22 cellular contexts compared by ENCODE assay signal in the genomic region with DNA sequence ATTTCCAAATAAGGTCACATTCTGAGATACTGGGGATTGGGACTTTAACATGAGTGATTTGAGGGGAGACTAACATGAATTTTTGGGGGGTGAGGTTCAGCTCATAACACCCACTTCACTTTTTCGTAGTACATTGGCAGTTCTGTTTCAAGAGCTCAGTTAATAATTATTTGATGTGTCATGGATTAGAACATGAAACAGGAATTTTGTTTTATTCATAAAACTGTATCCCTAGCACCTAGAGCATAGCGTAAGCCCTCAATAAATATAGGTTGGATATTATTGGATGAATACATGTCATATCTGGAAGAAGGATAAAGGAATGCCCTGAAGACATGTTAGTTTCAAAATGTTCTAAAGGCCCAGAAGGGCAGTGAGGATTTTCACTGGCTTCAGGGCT.
A peak's percentile ranks its signal among the peaks of the same experiment; 100 is the strongest.
DNase-seq lines count a peak whose midpoint lies in the region; ATAC-seq, FAIRE-seq and TF ChIP-seq lines count a peak whose summit lies in the region.
"Had no signal": no experiment of that assay in that cellular context is flagged by ENCODE, and none has a peak within 500 bp of the region (broad histone marks: within the 10 kb centered on the region; RNA-seq: fewer than 3 reads in every experiment).

No MANE protein-coding gene starts in this region.

- no peaks in the 10 kb centered on the region for H3K9me3 Mint-ChIP-seq in GM23338
- H3K9me3 Mint-ChIP-seq in activated CD8-positive, alpha-beta T cell treated with anti-CD3 and anti-CD28 coated beads, Interleukin-2, amount 10 ng/mL, durations not matched to agents 7 days and 5 days (ENCODE audit: insufficient read depth): no peaks in the 10 kb centered on the region
- H3K9me3 Mint-ChIP-seq: dendritic cell treated with granulocyte-macrophage colony-stimulating factor and Interleukin-4, amounts not matched to agents 40 ng/mL and 50 ng/mL, for 4 days had no signal

- H4K20me1 ChIP-seq in GM23338 (replicated peaks; ENCODE audit: insufficient read depth) (no peaks in the 10 kb centered on the region), keratinocyte (ENCODE audit: control insufficient read depth, extremely low read depth, insufficient read depth, low read length) (no peaks in the 10 kb centered on the region)

- H3K4me1 Mint-ChIP-seq in GM23338: peaks cover 30% of the 10 kb centered on the region
- H3K4me1 Mint-ChIP-seq in activated CD8-positive, alpha-beta T cell treated with anti-CD3 and anti-CD28 coated beads, Interleukin-2, amount 10 ng/mL, durations not matched to agents 7 days and 5 days (ENCODE audit: low read depth): peaks cover 53% of the 10 kb centered on the region
- H3K4me1 Mint-ChIP-seq: B cell had no signal

- no peak for ATAC-seq in GM23338
- no peak for ATAC-seq in activated CD8-positive, alpha-beta T cell treated with anti-CD3 and anti-CD28 coated beads, Interleukin-2, amount 10 ng/mL, durations not matched to agents 7 days and 5 days
- ATAC-seq in HG02759 (IDR thresholded peaks at IDR 0.05; ENCODE audit: unreplicated experiment): no peak
- ATAC-seq: esophagus mucosa had no signal

- DNase-seq in AG04450 (ENCODE audit: low read depth, low spot score): no peak
- no peak for DNase-seq in GM23338 (ENCODE audit: low spot score)
- no peak for DNase-seq in activated CD8-positive, alpha-beta T cell treated with anti-CD3 and anti-CD28 coated beads, Interleukin-2, amount 10 ng/mL, durations not matched to agents 7 days and 5 days
- no peak for DNase-seq in keratinocyte (ENCODE audit: low read depth, low spot score)
- no peak for DNase-seq in posterior vena cava (ENCODE audit: low spot score)
- no peak for DNase-seq in AG20443 (ENCODE audit: low spot score)
- no peak for DNase-seq in NCI-H1092 treated with DMSO at 0.1 percent for 48 hours (lab: John Stamatoyannopoulos, UW)
- DNase-seq: activated CD4-positive, alpha-beta T cell treated with anti-CD3 and anti-CD28 coated beads, Interleukin-2, amount 50 U/mL, for 4 hours; DMS 273 treated with DMSO at 0.1 percent for 48 hours; head of caudate nucleus; MM.1S; NCI-H1930; NCI-H524; stimulated activated CD4-positive, alpha-beta T cell treated with anti-CD3 and anti-CD28 coated beads, Interleukin-1b, Interleukin-23, amount 100 ng/mL, for 48 hours had no signal

- H3K4me3 Mint-ChIP-seq in GM23338: no peak overlapping the region
- H3K4me3 Mint-ChIP-seq in activated CD8-positive, alpha-beta T cell treated with anti-CD3 and anti-CD28 coated beads, Interleukin-2, amount 10 ng/mL, durations not matched to agents 7 days and 5 days: no peak overlapping the region
- H3K4me3 Mint-ChIP-seq: B cell; dendritic cell treated with granulocyte-macrophage colony-stimulating factor and Interleukin-4, amounts not matched to agents 40 ng/mL and 50 ng/mL, for 4 days; neural progenitor cell had no signal

- no peaks in the 10 kb centered on the region for H3K36me3 Mint-ChIP-seq in GM23338 (ENCODE audit: low read depth)
- H3K36me3 Mint-ChIP-seq in activated CD8-positive, alpha-beta T cell treated with anti-CD3 and anti-CD28 coated beads, Interleukin-2, amount 10 ng/mL, durations not matched to agents 7 days and 5 days (ENCODE audit: low read depth): peaks cover 25% of the 10 kb centered on the region

- H3K27me3 ChIP-seq in AG04450 (ENCODE audit: control insufficient read depth, insufficient read depth, low read length) (no peaks in the 10 kb centered on the region), GM23338 (ENCODE audit: insufficient read depth) (no peaks in the 10 kb centered on the region), keratinocyte (ENCODE audit: control insufficient read depth, extremely low read depth, insufficient read depth, low read length) (no peaks in the 10 kb centered on the region)
- H3K27me3 ChIP-seq: ascending aorta, neural progenitor cell, right atrium auricular region, suprapubic skin had no signal

- FAIRE-seq in keratinocyte (lab: Jason Lieb, UNC): no peak

- peak overlapping the region; percentile 33 for H3K27ac ChIP-seq in AG04450 (ENCODE audit: low read depth, low read length)
- H3K27ac ChIP-seq in GM23338 (ENCODE audit: low read depth): 0 out of 2 replicates have a peak overlapping the region, but pooled peaks have one; percentile 1
- peak overlapping the region; percentile 40 for H3K27ac ChIP-seq in keratinocyte (ENCODE audit: control insufficient read depth, insufficient read depth, low read length)
- H3K27ac ChIP-seq: ascending aorta, neural progenitor cell, right atrium auricular region, suprapubic skin had no signal

- H3K4me1 ChIP-seq in GM23338 (ENCODE audit: insufficient read depth) (0 out of 2 replicates have a peak, but pooled peaks cover 3% of the 10 kb centered on the region), keratinocyte (ENCODE audit: control insufficient read depth, extremely low read depth, insufficient read depth, low read length) (peaks cover 36% of the 10 kb centered on the region)
- H3K4me1 ChIP-seq: ascending aorta, suprapubic skin had no signal

- H3K9me1 ChIP-seq in keratinocyte (ENCODE audit: control insufficient read depth, extremely low read depth, insufficient read depth, low read length): no peaks in the 10 kb centered on the region

- no peak overlapping the region for H2AFZ ChIP-seq in GM23338
- H2AFZ ChIP-seq in keratinocyte (ENCODE audit: control insufficient read depth, low read length): no peak overlapping the region
- H2AFZ ChIP-seq: neural progenitor cell had no signal

- TF ChIP-seq CTCF in AG04450 (IDR thresholded peaks at IDR 0.05; ENCODE audit: low read depth, low read length): no peak
- no peak for TF ChIP-seq CTCF in GM23338 (conservative IDR thresholded peaks at IDR 0.05; ENCODE audit: low read depth in 2 of 2)
- no peak for TF ChIP-seq CTCF in keratinocyte (optimal IDR thresholded peaks at IDR 0.05 in 1 of 3, IDR thresholded peaks at IDR 0.05 in 1 of 3, conservative IDR thresholded peaks at IDR 0.05 in 1 of 3; ENCODE audit: extremely low read depth in 1 of 3, insufficient read depth in 2 of 3, low read length in 3 of 3)

- POLR2A ChIA-PET in AG04450 (lab: Yijun Ruan, JAX): interaction anchor here (0.9 to 1.1 kb wide), 2 partner anchors 116 to 118 kb away, joined by 3 to 6 read pairs; no protein-coding TSS in a partner anchor
- POLR2A ChIA-PET in activated CD8-positive, alpha-beta T cell treated with anti-CD3 and anti-CD28 coated beads, Interleukin-2, amount 10 ng/mL, durations not matched to agents 7 days and 5 days (lab: Charles Lee): no interaction called here

- H3K27me3 Mint-ChIP-seq in GM23338 (ENCODE audit: insufficient read depth, low read depth, poor library complexity): peaks cover 7% of the 10 kb centered on the region
- H3K27me3 Mint-ChIP-seq in activated CD8-positive, alpha-beta T cell treated with anti-CD3 and anti-CD28 coated beads, Interleukin-2, amount 10 ng/mL, durations not matched to agents 7 days and 5 days (ENCODE audit: low read depth): no peaks in the 10 kb centered on the region
- H3K27me3 Mint-ChIP-seq: dendritic cell treated with granulocyte-macrophage colony-stimulating factor and Interleukin-4, amounts not matched to agents 40 ng/mL and 50 ng/mL, for 4 days had no signal

- H3K9me2 ChIP-seq in GM23338 (ENCODE audit: insufficient read depth): no peaks in the 10 kb centered on the region

- H3K4me3 ChIP-seq in AG04450 (ENCODE audit: low read depth, low read length) (no peak overlapping the region), GM23338 (no peak overlapping the region), keratinocyte (ENCODE audit: control insufficient read depth in 2 of 3, extremely low read depth in 1 of 3, insufficient read depth in 2 of 3, low read depth in 1 of 3, low read length in 3 of 3) (peak overlapping the region in 1 of 3 experiments; percentile 10)
- H3K4me3 ChIP-seq: ascending aorta, neural progenitor cell, right atrium auricular region, suprapubic skin had no signal

- H3K9me3 ChIP-seq in AG04450 (ENCODE audit: control insufficient read depth, insufficient read depth, low read length): no peaks in the 10 kb centered on the region
- no peaks in the 10 kb centered on the region for H3K9me3 ChIP-seq in keratinocyte (ENCODE audit: control insufficient read depth, low read depth, low read length)
- H3K9me3 ChIP-seq: ascending aorta, right atrium auricular region, suprapubic skin had no signal

- dilution Hi-C loops in keratinocyte (cut with MboI; ENCODE audit: extremely low pct_ligation_motif_present, low sequenced_read_pairs): no loop called here

- H3K36me3 ChIP-seq in GM23338 (ENCODE audit: insufficient read depth): no peaks in the 10 kb centered on the region
- H3K36me3 ChIP-seq in keratinocyte (ENCODE audit: control insufficient read depth in 2 of 2, extremely low read depth in 1 of 2, insufficient read depth in 2 of 2, low read length in 2 of 2): no peaks in the 10 kb centered on the region
- H3K36me3 ChIP-seq: ascending aorta, neural progenitor cell, right atrium auricular region, suprapubic skin had no signal

- H3K79me2 ChIP-seq in GM23338 (replicated peaks; ENCODE audit: insufficient read depth) (peaks cover 7% of the 10 kb centered on the region), keratinocyte (ENCODE audit: control insufficient read depth, insufficient read depth, low read length) (peaks cover 3% of the 10 kb centered on the region)

- H3K9ac ChIP-seq in keratinocyte (ENCODE audit: control insufficient read depth, extremely low read depth, insufficient read depth, low read length): no peak overlapping the region
- H3K9ac ChIP-seq: neural progenitor cell had no signal

- no peak overlapping the region for H3K27ac Mint-ChIP-seq in GM23338
- H3K27ac Mint-ChIP-seq in activated CD8-positive, alpha-beta T cell treated with anti-CD3 and anti-CD28 coated beads, Interleukin-2, amount 10 ng/mL, durations not matched to agents 7 days and 5 days: peak overlapping the region; percentile 41
- H3K27ac Mint-ChIP-seq: B cell; dendritic cell treated with granulocyte-macrophage colony-stimulating factor and Interleukin-4, amounts not matched to agents 40 ng/mL and 50 ng/mL, for 4 days; neural progenitor cell had no signal

- intact Hi-C loops in posterior vena cava (cut with DNase I): no loop called here

- no peak overlapping the region for H3K4me2 ChIP-seq in GM23338
- H3K4me2 ChIP-seq in keratinocyte (ENCODE audit: control insufficient read depth, extremely low read depth, insufficient read depth, low read depth, low read length): peak overlapping the region; percentile 32
- H3K4me2 ChIP-seq: neural progenitor cell had no signal

- CTCF ChIA-PET in AG04450 (lab: Charles Lee): no interaction called here
- CTCF ChIA-PET in activated CD8-positive, alpha-beta T cell treated with anti-CD3 and anti-CD28 coated beads, Interleukin-2, amount 10 ng/mL, durations not matched to agents 7 days and 5 days (lab: Charles Lee): no interaction called here

- no peaks in the 10 kb centered on the region for H3F3A ChIP-seq in GM23338 (replicated peaks; ENCODE audit: low read depth)
